ENCODE assay signal across 1 cellular context in the genomic region with DNA sequence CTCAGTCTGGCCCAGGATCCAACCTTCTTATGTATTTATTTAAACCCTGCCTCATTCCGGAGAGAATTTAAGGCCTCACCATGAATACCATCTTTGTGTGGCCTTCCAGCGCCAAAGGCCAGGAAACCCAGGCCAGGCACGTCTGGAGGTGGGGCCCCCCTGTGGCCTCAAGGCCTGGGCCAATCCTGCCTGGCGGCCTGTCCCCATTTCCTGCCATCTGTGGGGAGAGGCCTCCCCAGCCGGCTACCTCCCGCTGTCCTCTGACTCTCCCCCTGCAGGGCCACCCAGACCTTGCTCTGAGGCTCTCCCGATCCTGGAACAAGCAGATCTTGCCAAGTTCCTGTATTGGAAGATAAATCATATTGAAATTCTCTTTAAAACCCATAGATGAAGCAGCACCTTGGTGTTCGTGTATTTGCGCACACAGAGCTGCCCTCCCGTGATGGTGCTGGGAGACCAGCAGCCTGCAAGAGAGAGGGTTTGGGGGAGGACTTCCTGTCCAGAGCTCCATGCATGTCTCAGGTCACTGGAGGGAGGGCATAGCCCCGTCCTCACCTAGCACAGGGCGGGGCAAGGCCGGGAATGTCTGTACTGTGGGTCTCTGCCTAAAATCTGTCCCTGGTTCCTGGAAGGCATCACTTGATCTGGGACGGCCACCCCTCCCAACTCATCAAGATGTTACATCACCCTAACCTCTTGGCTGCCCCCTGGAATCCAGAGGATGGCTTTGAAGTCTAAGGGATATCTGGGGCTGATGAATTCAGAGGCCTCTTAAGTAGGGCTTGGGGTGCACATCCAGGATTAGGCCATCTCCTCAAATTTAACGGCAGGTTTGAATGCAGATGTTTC.
TF ChIP-seq lines count a peak whose summit lies in the region.

No MANE protein-coding gene starts in this region.

TF ChIP-seq in HepG2, 621 proteins besides CTCF, POLR2A, EP300 and RAD21 (continued from another document and continues in another):
- TF ChIP-seq, protein P1, sequence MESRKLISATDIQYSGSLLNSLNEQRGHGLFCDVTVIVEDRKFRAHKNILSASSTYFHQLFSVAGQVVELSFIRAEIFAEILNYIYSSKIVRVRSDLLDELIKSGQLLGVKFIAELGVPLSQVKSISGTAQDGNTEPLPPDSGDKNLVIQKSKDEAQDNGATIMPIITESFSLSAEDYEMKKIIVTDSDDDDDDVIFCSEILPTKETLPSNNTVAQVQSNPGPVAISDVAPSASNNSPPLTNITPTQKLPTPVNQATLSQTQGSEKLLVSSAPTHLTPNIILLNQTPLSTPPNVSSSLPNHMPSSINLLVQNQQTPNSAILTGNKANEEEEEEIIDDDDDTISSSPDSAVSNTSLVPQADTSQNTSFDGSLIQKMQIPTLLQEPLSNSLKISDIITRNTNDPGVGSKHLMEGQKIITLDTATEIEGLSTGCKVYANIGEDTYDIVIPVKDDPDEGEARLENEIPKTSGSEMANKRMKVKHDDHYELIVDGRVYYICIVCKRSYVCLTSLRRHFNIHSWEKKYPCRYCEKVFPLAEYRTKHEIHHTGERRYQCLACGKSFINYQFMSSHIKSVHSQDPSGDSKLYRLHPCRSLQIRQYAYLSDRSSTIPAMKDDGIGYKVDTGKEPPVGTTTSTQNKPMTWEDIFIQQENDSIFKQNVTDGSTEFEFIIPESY (CRISPR knock-in tag; IDR thresholded peaks at IDR 0.05), result peak; percentile 99
- TF ChIP-seq GABPB1 (CRISPR knock-in tag; IDR thresholded peaks at IDR 0.05) (peak; percentile 42; the same call in 1 of the 2 replicates), SALL1 (CRISPR knock-in tag; IDR thresholded peaks at IDR 0.05) (peak; percentile 27; the same call in 1 of the 2 replicates), PHF21A (CRISPR knock-in tag; IDR thresholded peaks at IDR 0.05) (peak; percentile 40; the same call in 1 of the 2 replicates), ZNF337 (CRISPR knock-in tag; IDR thresholded peaks at IDR 0.05; ENCODE audit: borderline replicate concordance, low read depth) (no peak), TEAD3 (CRISPR knock-in tag; optimal IDR thresholded peaks at IDR 0.05; ENCODE audit: borderline replicate concordance) (peak; percentile 27), ZMYM2 (CRISPR knock-in tag; IDR thresholded peaks at IDR 0.05) (0 out of 2 replicates have a peak, but pooled peaks have one; percentile 48), HNRNPL (IDR thresholded peaks at IDR 0.05; ENCODE audit: low read depth, low read length) (peak; percentile 78; the same call in 1 of the 2 replicates), TBL1XR1 (IDR thresholded peaks at IDR 0.05; ENCODE audit: borderline replicate concordance, low read length, partially characterized antibody) (no peak), ZMYM4 (CRISPR knock-in tag; IDR thresholded peaks at IDR 0.05) (peak; percentile 48; the same call in 1 of the 2 replicates), PTBP1 (IDR thresholded peaks at IDR 0.05; ENCODE audit: low read depth, low read length, poor library complexity, severe bottlenecking) (no peak), FOXA3 (CRISPR knock-in tag; IDR thresholded peaks at IDR 0.05) (peak; percentile 11; the same call in 1 of the 2 replicates), ZNF235 (CRISPR knock-in tag; IDR thresholded peaks at IDR 0.05; ENCODE audit: borderline replicate concordance) (no peak), ZFX (CRISPR knock-in tag; IDR thresholded peaks at IDR 0.05; ENCODE audit: low read depth) (peak; percentile 66), TCF7 (IDR thresholded peaks at IDR 0.05; ENCODE audit: low read depth) (no peak), ZSCAN25 (CRISPR knock-in tag; IDR thresholded peaks at IDR 0.05) (peak; percentile 73)
- TF ChIP-seq, protein P2, sequence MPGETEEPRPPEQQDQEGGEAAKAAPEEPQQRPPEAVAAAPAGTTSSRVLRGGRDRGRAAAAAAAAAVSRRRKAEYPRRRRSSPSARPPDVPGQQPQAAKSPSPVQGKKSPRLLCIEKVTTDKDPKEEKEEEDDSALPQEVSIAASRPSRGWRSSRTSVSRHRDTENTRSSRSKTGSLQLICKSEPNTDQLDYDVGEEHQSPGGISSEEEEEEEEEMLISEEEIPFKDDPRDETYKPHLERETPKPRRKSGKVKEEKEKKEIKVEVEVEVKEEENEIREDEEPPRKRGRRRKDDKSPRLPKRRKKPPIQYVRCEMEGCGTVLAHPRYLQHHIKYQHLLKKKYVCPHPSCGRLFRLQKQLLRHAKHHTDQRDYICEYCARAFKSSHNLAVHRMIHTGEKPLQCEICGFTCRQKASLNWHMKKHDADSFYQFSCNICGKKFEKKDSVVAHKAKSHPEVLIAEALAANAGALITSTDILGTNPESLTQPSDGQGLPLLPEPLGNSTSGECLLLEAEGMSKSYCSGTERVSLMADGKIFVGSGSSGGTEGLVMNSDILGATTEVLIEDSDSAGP (CRISPR knock-in tag; IDR thresholded peaks at IDR 0.05; ENCODE audit: borderline replicate concordance), result 0 out of 2 replicates have a peak, but pooled peaks have one; percentile 52
- TF ChIP-seq, protein P3, sequence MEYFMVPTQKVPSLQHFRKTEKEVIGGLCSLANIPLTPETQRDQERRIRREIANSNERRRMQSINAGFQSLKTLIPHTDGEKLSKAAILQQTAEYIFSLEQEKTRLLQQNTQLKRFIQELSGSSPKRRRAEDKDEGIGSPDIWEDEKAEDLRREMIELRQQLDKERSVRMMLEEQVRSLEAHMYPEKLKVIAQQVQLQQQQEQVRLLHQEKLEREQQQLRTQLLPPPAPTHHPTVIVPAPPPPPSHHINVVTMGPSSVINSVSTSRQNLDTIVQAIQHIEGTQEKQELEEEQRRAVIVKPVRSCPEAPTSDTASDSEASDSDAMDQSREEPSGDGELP (IDR thresholded peaks at IDR 0.05; ENCODE audit: borderline replicate concordance, low read depth), result peak; percentile 15; the same call in 1 of the 2 replicates
- TF ChIP-seq, protein P4, sequence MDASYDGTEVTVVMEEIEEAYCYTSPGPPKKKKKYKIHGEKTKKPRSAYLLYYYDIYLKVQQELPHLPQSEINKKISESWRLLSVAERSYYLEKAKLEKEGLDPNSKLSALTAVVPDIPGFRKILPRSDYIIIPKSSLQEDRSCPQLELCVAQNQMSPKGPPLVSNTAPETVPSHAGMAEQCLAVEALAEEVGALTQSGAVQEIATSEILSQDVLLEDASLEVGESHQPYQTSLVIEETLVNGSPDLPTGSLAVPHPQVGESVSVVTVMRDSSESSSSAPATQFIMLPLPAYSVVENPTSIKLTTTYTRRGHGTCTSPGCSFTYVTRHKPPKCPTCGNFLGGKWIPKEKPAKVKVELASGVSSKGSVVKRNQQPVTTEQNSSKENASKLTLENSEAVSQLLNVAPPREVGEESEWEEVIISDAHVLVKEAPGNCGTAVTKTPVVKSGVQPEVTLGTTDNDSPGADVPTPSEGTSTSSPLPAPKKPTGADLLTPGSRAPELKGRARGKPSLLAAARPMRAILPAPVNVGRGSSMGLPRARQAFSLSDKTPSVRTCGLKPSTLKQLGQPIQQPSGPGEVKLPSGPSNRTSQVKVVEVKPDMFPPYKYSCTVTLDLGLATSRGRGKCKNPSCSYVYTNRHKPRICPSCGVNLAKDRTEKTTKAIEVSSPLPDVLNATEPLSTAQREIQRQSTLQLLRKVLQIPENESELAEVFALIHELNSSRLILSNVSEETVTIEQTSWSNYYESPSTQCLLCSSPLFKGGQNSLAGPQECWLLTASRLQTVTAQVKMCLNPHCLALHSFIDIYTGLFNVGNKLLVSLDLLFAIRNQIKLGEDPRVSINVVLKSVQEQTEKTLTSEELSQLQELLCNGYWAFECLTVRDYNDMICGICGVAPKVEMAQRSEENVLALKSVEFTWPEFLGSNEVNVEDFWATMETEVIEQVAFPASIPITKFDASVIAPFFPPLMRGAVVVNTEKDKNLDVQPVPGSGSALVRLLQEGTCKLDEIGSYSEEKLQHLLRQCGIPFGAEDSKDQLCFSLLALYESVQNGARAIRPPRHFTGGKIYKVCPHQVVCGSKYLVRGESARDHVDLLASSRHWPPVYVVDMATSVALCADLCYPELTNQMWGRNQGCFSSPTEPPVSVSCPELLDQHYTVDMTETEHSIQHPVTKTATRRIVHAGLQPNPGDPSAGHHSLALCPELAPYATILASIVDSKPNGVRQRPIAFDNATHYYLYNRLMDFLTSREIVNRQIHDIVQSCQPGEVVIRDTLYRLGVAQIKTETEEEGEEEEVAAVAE (CRISPR knock-in tag; IDR thresholded peaks at IDR 0.05; ENCODE audit: borderline replicate concordance), result no peak
- TF ChIP-seq, protein P5, sequence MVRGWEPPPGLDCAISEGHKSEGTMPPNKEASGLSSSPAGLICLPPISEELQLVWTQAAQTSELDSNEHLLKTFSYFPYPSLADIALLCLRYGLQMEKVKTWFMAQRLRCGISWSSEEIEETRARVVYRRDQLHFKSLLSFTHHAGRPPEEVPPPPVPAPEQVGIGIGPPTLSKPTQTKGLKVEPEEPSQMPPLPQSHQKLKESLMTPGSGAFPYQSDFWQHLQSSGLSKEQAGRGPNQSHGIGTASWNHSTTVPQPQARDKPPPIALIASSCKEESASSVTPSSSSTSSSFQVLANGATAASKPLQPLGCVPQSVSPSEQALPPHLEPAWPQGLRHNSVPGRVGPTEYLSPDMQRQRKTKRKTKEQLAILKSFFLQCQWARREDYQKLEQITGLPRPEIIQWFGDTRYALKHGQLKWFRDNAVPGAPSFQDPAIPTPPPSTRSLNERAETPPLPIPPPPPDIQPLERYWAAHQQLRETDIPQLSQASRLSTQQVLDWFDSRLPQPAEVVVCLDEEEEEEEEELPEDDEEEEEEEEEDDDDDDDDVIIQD (CRISPR knock-in tag; IDR thresholded peaks at IDR 0.05; ENCODE audit: low read depth), result peak; percentile 40; the same call in 1 of the 2 replicates
- TF ChIP-seq, protein P6, sequence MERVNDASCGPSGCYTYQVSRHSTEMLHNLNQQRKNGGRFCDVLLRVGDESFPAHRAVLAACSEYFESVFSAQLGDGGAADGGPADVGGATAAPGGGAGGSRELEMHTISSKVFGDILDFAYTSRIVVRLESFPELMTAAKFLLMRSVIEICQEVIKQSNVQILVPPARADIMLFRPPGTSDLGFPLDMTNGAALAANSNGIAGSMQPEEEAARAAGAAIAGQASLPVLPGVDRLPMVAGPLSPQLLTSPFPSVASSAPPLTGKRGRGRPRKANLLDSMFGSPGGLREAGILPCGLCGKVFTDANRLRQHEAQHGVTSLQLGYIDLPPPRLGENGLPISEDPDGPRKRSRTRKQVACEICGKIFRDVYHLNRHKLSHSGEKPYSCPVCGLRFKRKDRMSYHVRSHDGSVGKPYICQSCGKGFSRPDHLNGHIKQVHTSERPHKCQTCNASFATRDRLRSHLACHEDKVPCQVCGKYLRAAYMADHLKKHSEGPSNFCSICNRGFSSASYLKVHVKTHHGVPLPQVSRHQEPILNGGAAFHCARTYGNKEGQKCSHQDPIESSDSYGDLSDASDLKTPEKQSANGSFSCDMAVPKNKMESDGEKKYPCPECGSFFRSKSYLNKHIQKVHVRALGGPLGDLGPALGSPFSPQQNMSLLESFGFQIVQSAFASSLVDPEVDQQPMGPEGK (CRISPR knock-in tag; IDR thresholded peaks at IDR 0.05), result peak; percentile 51
- TF ChIP-seq, protein P7, sequence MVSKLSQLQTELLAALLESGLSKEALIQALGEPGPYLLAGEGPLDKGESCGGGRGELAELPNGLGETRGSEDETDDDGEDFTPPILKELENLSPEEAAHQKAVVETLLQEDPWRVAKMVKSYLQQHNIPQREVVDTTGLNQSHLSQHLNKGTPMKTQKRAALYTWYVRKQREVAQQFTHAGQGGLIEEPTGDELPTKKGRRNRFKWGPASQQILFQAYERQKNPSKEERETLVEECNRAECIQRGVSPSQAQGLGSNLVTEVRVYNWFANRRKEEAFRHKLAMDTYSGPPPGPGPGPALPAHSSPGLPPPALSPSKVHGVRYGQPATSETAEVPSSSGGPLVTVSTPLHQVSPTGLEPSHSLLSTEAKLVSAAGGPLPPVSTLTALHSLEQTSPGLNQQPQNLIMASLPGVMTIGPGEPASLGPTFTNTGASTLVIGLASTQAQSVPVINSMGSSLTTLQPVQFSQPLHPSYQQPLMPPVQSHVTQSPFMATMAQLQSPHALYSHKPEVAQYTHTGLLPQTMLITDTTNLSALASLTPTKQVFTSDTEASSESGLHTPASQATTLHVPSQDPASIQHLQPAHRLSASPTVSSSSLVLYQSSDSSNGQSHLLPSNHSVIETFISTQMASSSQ (IDR thresholded peaks at IDR 0.05; ENCODE audit: low read depth), result no peak
- TF ChIP-seq, protein P7 (CRISPR knock-in tag; IDR thresholded peaks at IDR 0.05; ENCODE audit: borderline replicate concordance), result peak; percentile 47; the same call in 1 of the 2 replicates
- TF ChIP-seq, protein P8, sequence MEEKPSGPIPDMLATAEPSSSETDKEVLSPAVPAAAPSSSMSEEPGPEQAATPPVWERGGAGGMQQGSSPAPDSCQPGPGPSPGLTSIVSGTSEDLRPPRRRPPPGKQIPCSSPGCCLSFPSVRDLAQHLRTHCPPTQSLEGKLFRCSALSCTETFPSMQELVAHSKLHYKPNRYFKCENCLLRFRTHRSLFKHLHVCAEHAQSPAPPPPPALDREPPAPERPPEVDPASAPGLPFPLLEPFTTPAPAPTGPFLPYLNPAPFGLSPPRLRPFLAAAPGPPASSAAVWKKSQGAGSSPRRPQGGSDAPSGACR (CRISPR knock-in tag; IDR thresholded peaks at IDR 0.05), result no peak
- TF ChIP-seq, protein P9, sequence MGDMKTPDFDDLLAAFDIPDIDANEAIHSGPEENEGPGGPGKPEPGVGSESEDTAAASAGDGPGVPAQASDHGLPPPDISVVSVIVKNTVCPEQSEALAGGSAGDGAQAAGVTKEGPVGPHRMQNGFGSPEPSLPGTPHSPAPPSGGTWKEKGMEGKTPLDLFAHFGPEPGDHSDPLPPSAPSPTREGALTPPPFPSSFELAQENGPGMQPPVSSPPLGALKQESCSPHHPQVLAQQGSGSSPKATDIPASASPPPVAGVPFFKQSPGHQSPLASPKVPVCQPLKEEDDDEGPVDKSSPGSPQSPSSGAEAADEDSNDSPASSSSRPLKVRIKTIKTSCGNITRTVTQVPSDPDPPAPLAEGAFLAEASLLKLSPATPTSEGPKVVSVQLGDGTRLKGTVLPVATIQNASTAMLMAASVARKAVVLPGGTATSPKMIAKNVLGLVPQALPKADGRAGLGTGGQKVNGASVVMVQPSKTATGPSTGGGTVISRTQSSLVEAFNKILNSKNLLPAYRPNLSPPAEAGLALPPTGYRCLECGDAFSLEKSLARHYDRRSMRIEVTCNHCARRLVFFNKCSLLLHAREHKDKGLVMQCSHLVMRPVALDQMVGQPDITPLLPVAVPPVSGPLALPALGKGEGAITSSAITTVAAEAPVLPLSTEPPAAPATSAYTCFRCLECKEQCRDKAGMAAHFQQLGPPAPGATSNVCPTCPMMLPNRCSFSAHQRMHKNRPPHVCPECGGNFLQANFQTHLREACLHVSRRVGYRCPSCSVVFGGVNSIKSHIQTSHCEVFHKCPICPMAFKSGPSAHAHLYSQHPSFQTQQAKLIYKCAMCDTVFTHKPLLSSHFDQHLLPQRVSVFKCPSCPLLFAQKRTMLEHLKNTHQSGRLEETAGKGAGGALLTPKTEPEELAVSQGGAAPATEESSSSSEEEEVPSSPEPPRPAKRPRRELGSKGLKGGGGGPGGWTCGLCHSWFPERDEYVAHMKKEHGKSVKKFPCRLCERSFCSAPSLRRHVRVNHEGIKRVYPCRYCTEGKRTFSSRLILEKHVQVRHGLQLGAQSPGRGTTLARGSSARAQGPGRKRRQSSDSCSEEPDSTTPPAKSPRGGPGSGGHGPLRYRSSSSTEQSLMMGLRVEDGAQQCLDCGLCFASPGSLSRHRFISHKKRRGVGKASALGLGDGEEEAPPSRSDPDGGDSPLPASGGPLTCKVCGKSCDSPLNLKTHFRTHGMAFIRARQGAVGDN (CRISPR knock-in tag; IDR thresholded peaks at IDR 0.05), result peak; percentile 84
